Comparison of ENCODE assay signal across 17 cellular contexts in genomic region chr1:228865613-228866320, GRCh38.
DNase-seq lines count a peak whose midpoint lies in the region; ATAC-seq and TF ChIP-seq lines count a peak whose summit lies in the region.
"Had no signal": no experiment of that assay in that cellular context is flagged by ENCODE, and none has a peak within 500 bp of the region (broad histone marks: within the 10 kb centered on the region; RNA-seq: fewer than 3 reads in every experiment).

No MANE protein-coding gene starts in this region.

- no peaks in the 10 kb centered on the region for H3K36me3 Mint-ChIP-seq in activated naive CD4-positive, alpha-beta T cell treated with anti-CD3 and anti-CD28 coated beads, Interleukin-2, amount 50 U/mL, for 24 hours
- H3K36me3 Mint-ChIP-seq in activated naive CD4-positive, alpha-beta T cell treated with anti-CD3 and anti-CD28 coated beads, Interleukin-2, amount 50 U/mL, for 72 hours = no peaks in the 10 kb centered on the region
- H3K36me3 Mint-ChIP-seq in type B pancreatic cell = no peaks in the 10 kb centered on the region
- H3K36me3 Mint-ChIP-seq: IgD-negative memory B cell had no signal

- no peak for ATAC-seq in activated naive CD4-positive, alpha-beta T cell treated with anti-CD3 and anti-CD28 coated beads, Interleukin-2, amount 50 U/mL, for 72 hours
- ATAC-seq in HG02798 (IDR thresholded peaks at IDR 0.05; ENCODE audit: poor library complexity, unreplicated experiment) = no peak
- ATAC-seq: activated T-helper 17 cell treated with anti-CD3 and anti-CD28 coated beads, Interleukin-2, amount 50 U/mL, for 72 hours had no signal

- no peak for TF ChIP-seq CTCF in type B pancreatic cell (conservative IDR thresholded peaks at IDR 0.05)

- no peaks in the 10 kb centered on the region for H3K27me3 Mint-ChIP-seq in activated naive CD4-positive, alpha-beta T cell treated with anti-CD3 and anti-CD28 coated beads, Interleukin-2, amount 50 U/mL, for 24 hours
- no peaks in the 10 kb centered on the region for H3K27me3 Mint-ChIP-seq in type B pancreatic cell
- H3K27me3 Mint-ChIP-seq: activated T-helper 17 cell treated with anti-CD3 and anti-CD28 coated beads, Interleukin-2, amount 50 U/mL, for 72 hours had no signal

- peak overlapping the region; percentile 61 for H3K27ac Mint-ChIP-seq in activated naive CD4-positive, alpha-beta T cell treated with anti-CD3 and anti-CD28 coated beads, Interleukin-2, amount 50 U/mL, for 24 hours
- peak overlapping the region in 1 of 2 donors; percentile 27 for H3K27ac Mint-ChIP-seq in activated naive CD4-positive, alpha-beta T cell treated with anti-CD3 and anti-CD28 coated beads, Interleukin-2, amount 50 U/mL, for 72 hours
- H3K27ac Mint-ChIP-seq in type B pancreatic cell = peak overlapping the region; percentile 97
- H3K27ac Mint-ChIP-seq: activated T-helper 17 cell treated with anti-CD3 and anti-CD28 coated beads, Interleukin-2, amount 50 U/mL, for 72 hours had no signal

- H3K4me1 Mint-ChIP-seq in activated naive CD4-positive, alpha-beta T cell treated with anti-CD3 and anti-CD28 coated beads, Interleukin-2, amount 50 U/mL, for 24 hours = peaks cover 33% of the 10 kb centered on the region
- peaks cover 79% of the 10 kb centered on the region for H3K4me1 Mint-ChIP-seq in type B pancreatic cell (ENCODE audit: unreplicated experiment)

- no peak for DNase-seq in activated naive CD4-positive, alpha-beta T cell treated with anti-CD3 and anti-CD28 coated beads, Interleukin-2, amount 50 U/mL, for 72 hours (ENCODE audit: low spot score in 2 of 2)
- DNase-seq in NCI-H345 treated with DMSO at 0.1 percent for 48 hours (lab: John Stamatoyannopoulos, UW; ENCODE audit: unreplicated experiment) = peak; percentile 28
- peak; percentile 12 for DNase-seq in islet precursor cell
- DNase-seq in type B pancreatic cell (ENCODE audit: extremely low spot score, unreplicated experiment) = no peak
- no peak for DNase-seq in activated gamma-delta T cell treated with Interleukin-2 at 50 U/mL for 16 hours
- no peak for DNase-seq in GOT3 (lab: John Stamatoyannopoulos, UW)
- DNase-seq: activated CD4-positive, CD25-positive, alpha-beta regulatory T cell; amygdala; hypothalamus; kidney glomerular epithelial cell; midbrain; NCI-H446 treated with DMSO at 0.1 percent for 48 hours; SHP77 had no signal

- no peaks in the 10 kb centered on the region for H3K9me3 Mint-ChIP-seq in activated naive CD4-positive, alpha-beta T cell treated with anti-CD3 and anti-CD28 coated beads, Interleukin-2, amount 50 U/mL, for 24 hours
- H3K9me3 Mint-ChIP-seq in activated naive CD4-positive, alpha-beta T cell treated with anti-CD3 and anti-CD28 coated beads, Interleukin-2, amount 50 U/mL, for 72 hours = no peaks in the 10 kb centered on the region
- H3K9me3 Mint-ChIP-seq in type B pancreatic cell = no peaks in the 10 kb centered on the region
- H3K9me3 Mint-ChIP-seq: activated T-helper 17 cell treated with anti-CD3 and anti-CD28 coated beads, Interleukin-2, amount 50 U/mL, for 72 hours; IgD-negative memory B cell had no signal

- H3K4me3 Mint-ChIP-seq in activated naive CD4-positive, alpha-beta T cell treated with anti-CD3 and anti-CD28 coated beads, Interleukin-2, amount 50 U/mL, for 24 hours = no peak overlapping the region
- H3K4me3 Mint-ChIP-seq in type B pancreatic cell = no peak overlapping the region
- H3K4me3 Mint-ChIP-seq: activated T-helper 17 cell treated with anti-CD3 and anti-CD28 coated beads, Interleukin-2, amount 50 U/mL, for 72 hours had no signal

Comparison
In these comparisons a context has a peak if more than half of its experiments do, and no peak if none do; other contexts are left out.
1. DNase-seq: peak in NCI-H345 treated with DMSO at 0.1 percent for 48 hours (single experiment) and islet precursor cell (single experiment); none in activated naive CD4-positive, alpha-beta T cell treated with anti-CD3 and anti-CD28 coated beads, Interleukin-2, amount 50 U/mL, for 72 hours (0 of 2), type B pancreatic cell (single experiment), activated gamma-delta T cell treated with Interleukin-2 at 50 U/mL for 16 hours (single experiment) and GOT3 (single experiment).